7 cellular contexts compared by ENCODE assay signal in genomic region chr2:121810959-121811853, GRCh38. TPM values are rescaled to one million over a fixed set of nuclear protein-coding genes. Genes with fewer than 3 reads are reported as not detected.
DNase-seq lines count a peak whose midpoint lies in the region; ATAC-seq, FAIRE-seq and TF ChIP-seq lines count a peak whose summit lies in the region.

No MANE protein-coding gene starts in this region.

- peak; percentile 84 for DNase-seq in ELF-1 (ENCODE audit: low read depth, low spot score)
- DNase-seq in HS-5 (ENCODE audit: low read depth) = peak; percentile 49
- DNase-seq in NCI-H748 treated with DMSO at 0.1 percent for 48 hours (lab: John Stamatoyannopoulos, UW) = peak; percentile 34
- peak; percentile 28 to 72 for DNase-seq in T47D (ENCODE audit: low read depth in 1 of 2, low spot score in 1 of 2)
- DNase-seq in kidney = no peak
- peak; percentile 93 for DNase-seq in superior temporal gyrus (ENCODE audit: extremely low spot score)

- no peaks in the 10 kb centered on the region for H3K9me3 ChIP-seq in kidney (ENCODE audit: control insufficient read depth in 1 of 2, low read length in 2 of 2)

- no peaks in the 10 kb centered on the region for H3K36me3 ChIP-seq in kidney (ENCODE audit: control insufficient read depth in 1 of 2, insufficient read depth in 2 of 2, low read length in 2 of 2)

- ATAC-seq in GM21360 (IDR thresholded peaks at IDR 0.05; ENCODE audit: unreplicated experiment) = peak; percentile 98

- H3K27ac ChIP-seq in kidney (ENCODE audit: low read depth in 2 of 2, low read length in 2 of 2) = no peak overlapping the region

- no peak overlapping the region for H3K4me3 ChIP-seq in kidney (ENCODE audit: low read length in 2 of 2)

- in situ Hi-C loops in T47D (cut with HindIII; ENCODE audit: low pct_unique_long_range_greater_than_20kb, low sequenced_read_pairs) = no loop called here

- peak; percentile 73 for FAIRE-seq in kidney (lab: Jason Lieb, UNC)

- no peak overlapping the region for H3K9ac ChIP-seq in kidney (ENCODE audit: low read length in 2 of 2)

- no peaks in the 10 kb centered on the region for H3K4me1 ChIP-seq in kidney (ENCODE audit: control insufficient read depth in 1 of 2, insufficient read depth in 1 of 2, low read depth in 1 of 2, low read length in 2 of 2)

- intact Hi-C loops in kidney (cut with DNase I) = no loop called here

- TF ChIP-seq CTCF in kidney (IDR thresholded peaks at IDR 0.05; ENCODE audit: borderline replicate concordance, extremely low read depth, insufficient read depth) = peak; percentile 49

RNA-seq across cellular contexts. Expression of gene TSN, which starts 55.8 kb away (rescaled TPM):
- total RNA-seq in kidney = 66.1 TPM
- 37.9 TPM for polyA plus RNA-seq in kidney (ENCODE audit: insufficient read depth, low read depth, low replicate concordance)
